In the genomic region with DNA sequence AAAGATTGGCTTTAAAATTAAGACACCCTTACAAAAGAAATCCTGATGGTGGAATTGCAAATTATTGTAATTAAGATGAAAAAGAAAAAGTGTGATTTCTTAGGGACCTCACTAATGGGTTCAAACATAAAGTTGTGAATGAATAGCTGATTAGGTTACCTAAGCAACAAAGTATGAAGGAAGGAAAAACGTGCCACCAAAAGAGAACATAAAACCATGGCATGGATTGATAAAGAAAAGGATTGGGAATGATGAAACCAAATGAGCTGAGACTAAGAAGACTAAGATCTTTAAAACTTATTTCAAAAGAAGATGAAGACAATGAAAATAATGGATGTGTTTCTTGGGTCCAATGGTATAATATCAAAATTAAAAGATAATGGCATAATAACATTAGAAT, we compare ENCODE assay signal across 1 cellular context.
TF ChIP-seq lines count a peak whose summit lies in the region.

No MANE protein-coding gene starts in this region.

TF ChIP-seq in GM23338, 12 proteins besides CTCF, POLR2A, EP300 and RAD21 (continued from another document):
- TF ChIP-seq ETS1 (IDR thresholded peaks at IDR 0.05) (no peak), CREB1 (CRISPR knock-in tag; IDR thresholded peaks at IDR 0.05; ENCODE audit: low read depth) (no peak)
TF ChIP-seq in GM23338: peak in this region for 0.
